Comparison of ENCODE assay signal across 8 cellular contexts in the genomic region with DNA sequence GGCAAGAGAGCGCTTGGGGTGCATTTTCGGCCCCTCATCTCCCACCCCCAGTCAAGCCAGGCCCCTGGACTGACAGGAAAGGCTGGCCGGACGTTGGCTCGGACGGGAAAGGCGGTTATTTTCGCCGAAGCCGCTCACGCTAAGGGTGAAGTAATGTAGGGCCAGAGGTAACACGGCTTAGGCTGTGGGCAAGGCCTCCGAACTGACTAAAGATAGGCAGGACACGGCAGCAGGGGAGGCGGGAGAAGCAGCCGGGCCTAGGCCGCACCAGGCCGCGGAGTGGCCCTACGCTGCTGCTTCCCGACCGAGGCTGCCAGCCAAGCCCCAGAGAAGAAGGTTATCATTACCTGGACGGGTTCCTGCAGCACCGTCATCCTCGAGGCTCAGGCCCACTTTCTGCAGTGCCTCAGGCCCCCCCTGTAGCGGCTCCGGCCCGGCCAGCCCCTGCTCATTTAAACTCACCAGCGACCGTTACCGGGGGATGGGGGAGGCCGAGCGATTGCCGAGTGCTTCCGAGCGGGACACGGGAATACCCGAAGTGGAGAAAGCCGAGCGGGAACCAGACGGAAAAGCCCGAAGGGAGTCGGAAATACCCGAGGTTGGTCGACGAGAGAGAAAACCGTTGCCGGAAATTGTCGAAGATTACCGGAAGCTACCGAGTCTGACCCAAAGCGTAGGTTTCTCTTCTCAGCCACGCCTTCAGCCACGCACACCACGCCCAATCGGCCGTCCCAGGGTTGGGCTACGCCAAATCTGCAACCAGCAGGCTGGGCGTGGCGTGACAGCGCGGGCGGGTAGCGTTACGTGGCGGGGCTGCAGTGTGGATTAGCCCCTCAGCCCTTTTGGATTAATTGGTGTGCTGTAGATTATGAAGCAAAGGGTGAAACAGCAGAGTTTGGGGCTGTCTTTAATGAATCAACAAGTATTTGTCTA. TPM values are rescaled to one million over a fixed set of nuclear protein-coding genes. Genes with fewer than 3 reads are reported as not detected.
DNase-seq lines count a peak whose midpoint lies in the region; ATAC-seq, FAIRE-seq and TF ChIP-seq lines count a peak whose summit lies in the region.

Gene CDC27, minus strand, starts transcription at position 497 of the 933 bp plus-strand sequence. Its CDS starts 123 bp downstream, at position 374.

- H4K5ac ChIP-seq in H1 (ENCODE audit: insufficient read length, low read depth, low read length): peak within 1 kb of the TSS; percentile 85

- peaks cover 4 to 6% of the 10 kb centered on the region in 2 experiments for H4K20me1 ChIP-seq in H1 (replicated peaks in 1 of 2; ENCODE audit: control insufficient read depth in 1 of 2, insufficient read depth in 2 of 2, low read length in 2 of 2)

- no peak within 1 kb of the TSS for H3K23ac ChIP-seq in H1 (ENCODE audit: insufficient read length)

- H2BK5ac ChIP-seq in H1 (ENCODE audit: low read depth, low read length): peak within 1 kb of the TSS; percentile 91; the same call in 1 of the 2 replicates

- peak; percentile 100 for FAIRE-seq in H1 (lab: Jason Lieb, UNC)

- POLR2A ChIA-PET in H1 (lab: Charles Lee; ENCODE audit: partially characterized antibody): interaction anchor here (1.0 kb wide), 1 partner anchor 135 kb away, joined by 3 read pairs; the partner anchor contains the start of gene EFCAB13

- 0 out of 2 replicates have a peak within 1 kb of the TSS, but pooled peaks have one; percentile 76 for H2BK15ac ChIP-seq in H1 (ENCODE audit: low read length)

- no peak within 1 kb of the TSS for H3K4ac ChIP-seq in H1 (replicated peaks; ENCODE audit: insufficient read length, low read depth, low read length)

- no peaks in the 10 kb centered on the region for H3K4me1 ChIP-seq in NT2/D1 (ENCODE audit: insufficient read depth, insufficient read length)
- H3K4me1 ChIP-seq in H1 (replicated peaks in 1 of 4; ENCODE audit: control insufficient read depth in 3 of 4, insufficient read depth in 4 of 4, low read length in 3 of 4): peaks cover 0 to 4% (median 0%) of the 10 kb centered on the region in 4 experiments; a peak in 2 of 7 replicates

- no peak within 1 kb of the TSS for H2AK5ac ChIP-seq in H1 (ENCODE audit: low read depth, low read length)

- TF ChIP-seq EP300 in H1 (IDR thresholded peaks at IDR 0.05; ENCODE audit: borderline replicate concordance in 1 of 2, low read depth in 2 of 2, low read length in 2 of 2): no peak

- peaks cover 52% of the 10 kb centered on the region for H3K4me1 Mint-ChIP-seq in activated CD8-positive, alpha-beta memory T cell treated with anti-CD3 and anti-CD28 coated beads, Interleukin-2, amount 10 ng/mL, durations not matched to agents 7 days and 5 days
- H3K4me1 Mint-ChIP-seq in memory B cell: peaks cover 33% of the 10 kb centered on the region

- no peak within 1 kb of the TSS for H2BK120ac ChIP-seq in H1 (replicated peaks; ENCODE audit: low read depth, low read length)

- CTCF ChIA-PET in activated CD8-positive, alpha-beta memory T cell treated with anti-CD3 and anti-CD28 coated beads, Interleukin-2, amount 10 ng/mL, durations not matched to agents 7 days and 5 days (lab: Charles Lee): interaction anchor here (1.0 to 5.7 kb wide), 7 partner anchors 10 to 127 kb away, joined by 3 to 45 read pairs (median 4); no protein-coding TSS in a partner anchor
- CTCF ChIA-PET in H1 (lab: Charles Lee; ENCODE audit: partially characterized antibody): interaction anchor here (0.8 to 1.0 kb wide), 2 partner anchors 87 to 299 kb away, joined by 3 to 4 read pairs; no protein-coding TSS in a partner anchor

- peak within 1 kb of the TSS; percentile 79 for H2AFZ ChIP-seq in H1 (ENCODE audit: low read length)

- peak within 1 kb of the TSS; percentile 39; the same call in 1 of the 2 replicates for H3K27ac ChIP-seq in H1 (ENCODE audit: low read depth, low read length)

- H3K9me3 ChIP-seq in NT2/D1 (ENCODE audit: insufficient read depth, low read length) (no peaks in the 10 kb centered on the region), H1 (ENCODE audit: insufficient read depth in 2 of 2, low read depth in 1 of 2, low read length in 1 of 2) (no peaks in the 10 kb centered on the region)

- peak within 1 kb of the TSS; percentile 83 to 92 for H3K4me2 ChIP-seq in H1 (ENCODE audit: insufficient read depth in 1 of 2, low read depth in 2 of 2, low read length in 2 of 2)

- peaks cover 25% of the 10 kb centered on the region for H3K36me3 Mint-ChIP-seq in activated CD8-positive, alpha-beta memory T cell treated with anti-CD3 and anti-CD28 coated beads, Interleukin-2, amount 10 ng/mL, durations not matched to agents 7 days and 5 days
- peaks cover 7% of the 10 kb centered on the region for H3K36me3 Mint-ChIP-seq in memory B cell

- H3K36me3 ChIP-seq in NT2/D1 (ENCODE audit: insufficient read depth, insufficient read length, low read length): peaks cover 7% of the 10 kb centered on the region
- H3K36me3 ChIP-seq in H1 (ENCODE audit: control insufficient read depth in 2 of 4, insufficient read depth in 4 of 4, low read length in 3 of 4): no peaks in the 10 kb centered on the region

- H3K14ac ChIP-seq in H1 (ENCODE audit: insufficient read length): no peak within 1 kb of the TSS

- peaks cover 3% of the 10 kb centered on the region; the same call in 1 of the 2 replicates for H3K23me2 ChIP-seq in H1 (ENCODE audit: low read depth, low read length)

- peak; percentile 98 for DNase-seq in COR-L47 (lab: John Stamatoyannopoulos, UW)
- peak in 75 of 76 experiments; percentile 72 to 100 (median 99) for DNase-seq in HUDEP-2 (lab: John Stamatoyannopoulos, UW; ENCODE audit: unreplicated experiment in 76 of 76)
- DNase-seq in NT2/D1 (ENCODE audit: low read depth, low spot score): peak; percentile 95
- DNase-seq in activated CD8-positive, alpha-beta memory T cell treated with anti-CD3 and anti-CD28 coated beads, Interleukin-2, amount 10 ng/mL, durations not matched to agents 7 days and 5 days: peak; percentile 100
- peak; percentile 89 to 100 for DNase-seq in H1 (ENCODE audit: low read depth in 1 of 2, low spot score in 2 of 2)
- peak; percentile 100 for DNase-seq in memory B cell (ENCODE audit: low spot score in 2 of 2)
- peak; percentile 99 for DNase-seq in stimulated activated CD8-positive, alpha-beta memory T cell treated with anti-CD3 and anti-CD28 coated beads, Interleukin-12 subunit alpha, Interleukin-12 subunit beta, amount 100 ng/mL, for 24 hours (ENCODE audit: extremely low read depth)

- H3K79me2 ChIP-seq in H1 (ENCODE audit: control insufficient read depth in 1 of 2, insufficient read depth in 2 of 2, low read length in 2 of 2): peaks cover 9 to 43% of the 10 kb centered on the region in 2 experiments

- TF ChIP-seq POLR2A in H1 (IDR thresholded peaks at IDR 0.05; ENCODE audit: control extremely low read depth in 1 of 2, low read depth in 2 of 2, low read length in 2 of 2): peak in 1 of 2 experiments; percentile 60; a peak in 1 of 3 replicates

- TF ChIP-seq RAD21 in H1 (IDR thresholded peaks at IDR 0.05 in 1 of 2, conservative IDR thresholded peaks at IDR 0.05 in 1 of 2; ENCODE audit: low read depth in 2 of 2, low read length in 2 of 2): no peak

- peak within 1 kb of the TSS; percentile 62; the same call in 1 of the 2 replicates for H4K8ac ChIP-seq in H1 (ENCODE audit: extremely low read depth, insufficient read depth, low read length)

- peak within 1 kb of the TSS; percentile 98 for H3K27ac Mint-ChIP-seq in activated CD8-positive, alpha-beta memory T cell treated with anti-CD3 and anti-CD28 coated beads, Interleukin-2, amount 10 ng/mL, durations not matched to agents 7 days and 5 days
- peak within 1 kb of the TSS; percentile 95 for H3K27ac Mint-ChIP-seq in memory B cell

- TF ChIP-seq CTCF in H1 (IDR thresholded peaks at IDR 0.05; ENCODE audit: control extremely low read depth in 1 of 3, insufficient read depth in 1 of 3, low read depth in 1 of 3, low read length in 3 of 3): no peak

- 2% methylated on average over 57 of the region's 66 CpGs; no CpG with 5 or more reads in 1 of the 2 experiments for WGBS in H1 (ENCODE audit: extremely low coverage in 1 of 2, insufficient coverage in 1 of 2, insufficient read length in 1 of 2, insufficient replicate concordance in 2 of 2, low coverage in 1 of 2, low lambda C conversion rate in 2 of 2, missing lambda C conversion rate in 1 of 2), 2 experiments

- H3K56ac ChIP-seq in H1 (replicated peaks; ENCODE audit: insufficient read length, low read depth, low read length): peak within 1 kb of the TSS; percentile 5

- H2BK12ac ChIP-seq in H1 (ENCODE audit: low read depth, low read length): no peak within 1 kb of the TSS

- H3K9ac ChIP-seq in NT2/D1 (ENCODE audit: insufficient read length, low read depth) (peak within 1 kb of the TSS; percentile 98), H1 (replicated peaks in 1 of 4; ENCODE audit: extremely low read depth in 1 of 4, low read depth in 3 of 4, low read length in 3 of 4) (peak within 1 kb of the TSS; percentile 70 to 87 (median 84))

- no peak within 1 kb of the TSS for H4K91ac ChIP-seq in H1 (replicated peaks; ENCODE audit: insufficient read length, low read length)

- H3K18ac ChIP-seq in H1 (ENCODE audit: extremely low read depth, low read length): peak within 1 kb of the TSS; percentile 93

- no peaks in the 10 kb centered on the region for H3K9me3 Mint-ChIP-seq in activated CD8-positive, alpha-beta memory T cell treated with anti-CD3 and anti-CD28 coated beads, Interleukin-2, amount 10 ng/mL, durations not matched to agents 7 days and 5 days (ENCODE audit: low read depth)
- no peaks in the 10 kb centered on the region for H3K9me3 Mint-ChIP-seq in memory B cell

- no peak within 1 kb of the TSS for H2BK20ac ChIP-seq in H1 (ENCODE audit: low read length)

- no peaks in the 10 kb centered on the region for H3K27me3 Mint-ChIP-seq in activated CD8-positive, alpha-beta memory T cell treated with anti-CD3 and anti-CD28 coated beads, Interleukin-2, amount 10 ng/mL, durations not matched to agents 7 days and 5 days
- H3K27me3 Mint-ChIP-seq in memory B cell: no peaks in the 10 kb centered on the region

- H3K27me3 ChIP-seq in NT2/D1 (ENCODE audit: insufficient read depth, insufficient read length): no peaks in the 10 kb centered on the region
- H3K27me3 ChIP-seq in H1 (replicated peaks in 1 of 4; ENCODE audit: control insufficient read depth in 3 of 4, extremely low read depth in 1 of 4, insufficient read depth in 3 of 4, low read length in 3 of 4): no peaks in the 10 kb centered on the region

- peak within 1 kb of the TSS; percentile 92 for H3K4me3 ChIP-seq in NT2/D1 (ENCODE audit: insufficient read length, low read depth)
- H3K4me3 ChIP-seq in H1 (ENCODE audit: extremely low read depth in 1 of 4, insufficient read depth in 2 of 4, low read depth in 3 of 4, low read length in 4 of 4): peak within 1 kb of the TSS; percentile 83 to 92 (median 87)

- ATAC-seq in GM21381 (IDR thresholded peaks at IDR 0.05; ENCODE audit: unreplicated experiment) (peak; percentile 93), memory B cell (ENCODE audit: low read depth) (peak; percentile 89)
- ATAC-seq in activated CD8-positive, alpha-beta memory T cell treated with anti-CD3 and anti-CD28 coated beads, Interleukin-2, amount 10 ng/mL, durations not matched to agents 7 days and 5 days: peak; percentile 97

- H3K4me3 Mint-ChIP-seq in activated CD8-positive, alpha-beta memory T cell treated with anti-CD3 and anti-CD28 coated beads, Interleukin-2, amount 10 ng/mL, durations not matched to agents 7 days and 5 days: peak within 1 kb of the TSS; percentile 98
- peak within 1 kb of the TSS; percentile 95 for H3K4me3 Mint-ChIP-seq in memory B cell

- H3K79me1 ChIP-seq in H1 (ENCODE audit: low read depth, low read length): no peaks in the 10 kb centered on the region; the same call in 1 of the 2 replicates

RNA-seq across cellular contexts. Expression of gene CDC27, which starts in this region (rescaled TPM):
- 100 to 1,000 TPM; 151 to 155 TPM for total RNA-seq in activated CD8-positive, alpha-beta memory T cell treated with anti-CD3 and anti-CD28 coated beads, Interleukin-2, amount 10 ng/mL, durations not matched to agents 7 days and 5 days
- 87.5 and 93.7 TPM in 2 replicates for total RNA-seq in H1 (2021; fragmentation: NEBNext Ultra II Directional; extraction: Animal tissue kit (Norgen Biotek cat#: 25700))
- polyA plus RNA-seq in H1 (2011; rRNA removed): 26.0 and 41.9 TPM in 2 replicates
- polyA plus RNA-seq in H1 (2011; cell fraction: cytosol; rRNA removed): 26.0 TPM
- 24.5 TPM for polyA plus RNA-seq in H1 (2011; cell fraction: nucleus; rRNA removed)
- polyA plus RNA-seq in H1 (2012, experiment 1 of 2): 35.1 to 55.5 TPM (median 51.0 TPM) in 4 replicates
- 2.2 TPM for polyA plus RNA-seq in H1 (2012, experiment 2 of 2)
- polyA plus RNA-seq in H1 (2013, experiment 1 of 2): 33.0 TPM
- polyA plus RNA-seq in H1 (2013, experiment 2 of 2): 35.1 TPM
- polyA minus RNA-seq in H1 (2011; rRNA and poly(A)+ RNA removed): 111 and 136 TPM in 2 replicates
- polyA minus RNA-seq in H1 (2011; cell fraction: cytosol; rRNA and poly(A)+ RNA removed): 56.9 TPM
- 54.4 TPM for polyA minus RNA-seq in H1 (2011; cell fraction: nucleus; rRNA and poly(A)+ RNA removed)

Comparison
In these comparisons a context has a peak if more than half of its experiments do, and no peak if none do; other contexts are left out.
1. Peak in every context shown above with its lines: DNase-seq, ATAC-seq, H3K4me3 ChIP-seq and H3K27ac ChIP-seq.